ENCODE assay signal across 8 cellular contexts in genomic region chr4:76949293-76950051, GRCh38. TPM values are rescaled to one million over a fixed set of nuclear protein-coding genes. Genes with fewer than 3 reads are reported as not detected.
DNase-seq lines count a peak whose midpoint lies in the region; ATAC-seq and TF ChIP-seq lines count a peak whose summit lies in the region.

SEPTIN11 (plus strand) TSS chr4:76949752; CDS start chr4:76949904, 152 bp downstream.

- H3K27me3 ChIP-seq in AG04450 (ENCODE audit: control insufficient read depth, insufficient read depth, low read length) (no peaks in the 10 kb centered on the region), spleen (replicated peaks in 1 of 7) (no peaks in the 10 kb centered on the region)

- H3K27ac Mint-ChIP-seq in activated B cell treated with CpG ODN at 0.5 μM for 24 hours, result peak within 1 kb of the TSS; percentile 68

- H3K27ac ChIP-seq in AG04450 (ENCODE audit: low read depth, low read length), result peak within 1 kb of the TSS; percentile 93
- peak within 1 kb of the TSS; percentile 72 to 89 (median 88) for H3K27ac ChIP-seq in spleen

- peak within 1 kb of the TSS; percentile 90 for H3K4me3 Mint-ChIP-seq in activated B cell treated with CpG ODN at 0.5 μM for 24 hours

- H3K4me1 ChIP-seq in spleen, result peaks cover 0 to 51% (median 25%) of the 10 kb centered on the region in 6 donors

- intact Hi-C loops in activated B cell treated with CpG ODN at 0.5 μM for 24 hours (cut with micrococcal nuclease), result loop anchor here (1.0 to 10.0 kb wide), 6 partner anchors 95 to 801 kb away; partner anchors contain the start of genes CCNG2, NUP54 and SCARB2
- intact Hi-C loops in spleen (cut with DNase I; ENCODE audit: low total_unique reads), result no loop called here

- POLR2A ChIA-PET in AG04450 (lab: Yijun Ruan, JAX), result interaction anchor here (0.7 to 4.1 kb wide), 12 partner anchors 28 to 448 kb away, joined by 3 to 25 read pairs (median 6); no protein-coding TSS in a partner anchor
- POLR2A ChIA-PET in activated B cell treated with CpG ODN at 0.5 μM for 24 hours (lab: Charles Lee), result interaction anchor here (1.1 to 3.3 kb wide), 4 partner anchors 126 to 912 kb away, joined by 3 to 9 read pairs (median 6); partner anchors contain the start of gene CCNI

- peaks cover 0 to 2% (median 0%) of the 10 kb centered on the region in 6 donors for H3K36me3 ChIP-seq in spleen

- TF ChIP-seq CTCF in AG04450 (IDR thresholded peaks at IDR 0.05; ENCODE audit: low read depth, low read length), result peak; percentile 21; the same call in 1 of the 2 replicates
- no peak for TF ChIP-seq CTCF in activated B cell treated with CpG ODN at 0.5 μM for 24 hours (IDR thresholded peaks at IDR 0.05)
- TF ChIP-seq CTCF in cardiac fibroblast (IDR thresholded peaks at IDR 0.05; ENCODE audit: low read depth, low read length), result no peak
- no peak for TF ChIP-seq CTCF in spleen (IDR thresholded peaks at IDR 0.05 in 8 of 11, conservative IDR thresholded peaks at IDR 0.05 in 3 of 11)

- H3K9me3 ChIP-seq in AG04450 (ENCODE audit: control insufficient read depth, insufficient read depth, low read length) (peaks cover 17% of the 10 kb centered on the region; the same call in 1 of the 2 replicates), spleen (no peaks in the 10 kb centered on the region)

- no peaks in the 10 kb centered on the region for H3K9me3 Mint-ChIP-seq in activated B cell treated with CpG ODN at 0.5 μM for 24 hours

- no peaks in the 10 kb centered on the region for H3K27me3 Mint-ChIP-seq in activated B cell treated with CpG ODN at 0.5 μM for 24 hours

- DNase-seq in AG04450 (ENCODE audit: low read depth, low spot score), result peak; percentile 86
- peak; percentile 86 for DNase-seq in NCI-H226
- DNase-seq in activated B cell treated with CpG ODN at 0.5 μM for 24 hours, result peak; percentile 77
- peak; percentile 94 to 98 for DNase-seq in cardiac fibroblast (ENCODE audit: low read depth in 2 of 2)
- DNase-seq in inferior parietal cortex (ENCODE audit: extremely low spot score), result peak; percentile 90
- peak; percentile 95 for DNase-seq in spleen

- peaks cover 15% of the 10 kb centered on the region for H3K4me1 Mint-ChIP-seq in activated B cell treated with CpG ODN at 0.5 μM for 24 hours

- H3K4me3 ChIP-seq in AG04450 (ENCODE audit: low read depth, low read length) (peak within 1 kb of the TSS; percentile 90), cardiac fibroblast (replicated peaks in 1 of 2; ENCODE audit: low read depth in 2 of 2, low read length in 2 of 2) (peak within 1 kb of the TSS; percentile 87 to 90), spleen (peak within 1 kb of the TSS; percentile 78 to 95 (median 80))

- 0 to 1% (median 1%) methylated on average over 24 to 85 of the region's 85 CpGs for WGBS in spleen, 5 donors

- peak in 2 of 3 donors; percentile 28 to 92 for TF ChIP-seq POLR2A in spleen (IDR thresholded peaks at IDR 0.05)

- ATAC-seq in GM18909 (IDR thresholded peaks at IDR 0.05; ENCODE audit: poor library complexity, unreplicated experiment) (peak; percentile 72), HG03159 (IDR thresholded peaks at IDR 0.05; ENCODE audit: unreplicated experiment) (peak; percentile 63), activated B cell treated with CpG ODN at 0.5 μM for 24 hours (ENCODE audit: low read depth) (peak; percentile 76)

- CTCF ChIA-PET in AG04450 (lab: Charles Lee) (interaction anchor here (0.7 kb wide), 1 partner anchor 12 kb away, joined by 3 read pairs; no protein-coding TSS in a partner anchor), activated B cell treated with CpG ODN at 0.5 μM for 24 hours (lab: Charles Lee) (no interaction called here)

- peaks cover 4% of the 10 kb centered on the region for H3K36me3 Mint-ChIP-seq in activated B cell treated with CpG ODN at 0.5 μM for 24 hours (ENCODE audit: low read depth)

RNA-seq across cellular contexts. Expression of gene SEPTIN11, which starts in this region (rescaled TPM):
- 598 and 728 TPM in 2 replicates for polyA plus RNA-seq in AG04450 (2011; rRNA removed)
- 461 and 647 TPM in 2 replicates for polyA minus RNA-seq in AG04450 (2011; rRNA and poly(A)+ RNA removed)
- total RNA-seq in activated B cell treated with CpG ODN at 0.5 μM for 24 hours, result 22.3 and 22.4 TPM in 2 replicates
- total RNA-seq in spleen, result 10 to 100 TPM; 40.7 to 91.9 (median 57.2) TPM
- 10 to 100 TPM in 2 of 3 donors, 1 to 10 TPM in 1; 9.7 to 15.6 (median 10.5) TPM for polyA plus RNA-seq in spleen

Comparison
In these comparisons a context has a peak if more than half of its experiments do, and no peak if none do; other contexts are left out.
1. Peak in every context shown above with its lines: DNase-seq, ATAC-seq, H3K4me3 ChIP-seq and H3K27ac ChIP-seq.
2. RNA of gene SEPTIN11 (polyA plus RNA-seq): 598 to 728 TPM in AG04450; 9.7 to 15.6 TPM in spleen; every median in the first group is over 10 times any median in the second.